24 cellular contexts compared by ENCODE assay signal in the genomic region with DNA sequence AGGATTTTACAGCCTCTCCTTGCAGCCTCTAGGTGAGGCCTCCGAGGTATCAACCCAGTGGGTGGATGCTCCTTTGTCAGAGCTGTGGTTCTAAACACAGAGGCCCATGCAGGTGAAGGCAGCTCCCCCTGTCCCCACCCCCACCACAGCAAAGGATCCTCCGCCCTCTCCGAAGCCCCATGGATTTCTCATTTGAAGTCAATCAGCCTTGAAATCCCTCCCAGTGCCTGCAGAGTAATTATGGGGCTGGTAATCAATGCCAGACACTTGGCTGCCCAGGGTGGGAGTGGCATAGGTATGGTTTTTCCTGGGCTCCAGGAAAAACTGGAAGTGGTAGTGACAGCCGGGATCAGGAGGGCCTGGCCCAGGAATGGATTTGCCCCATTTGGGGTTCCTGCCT.
DNase-seq lines count a peak whose midpoint lies in the region; ATAC-seq, FAIRE-seq and TF ChIP-seq lines count a peak whose summit lies in the region.
"Had no signal": no experiment of that assay in that cellular context is flagged by ENCODE, and none has a peak within 500 bp of the region (broad histone marks: within the 10 kb centered on the region; RNA-seq: fewer than 3 reads in every experiment).

No MANE protein-coding gene starts in this region.

- H3K27ac Mint-ChIP-seq in neural progenitor cell: no peak overlapping the region

- no peak for TF ChIP-seq CTCF in neural progenitor cell (IDR thresholded peaks at IDR 0.05)
- TF ChIP-seq CTCF in pancreas (IDR thresholded peaks at IDR 0.05): no peak

- H2AFZ ChIP-seq in neural progenitor cell (replicated peaks): no peak overlapping the region
- H2AFZ ChIP-seq: GM23248 had no signal

- ATAC-seq in pancreas: no peak
- ATAC-seq: K562 had no signal

- 47% methylated on average over 4 of the region's 4 CpGs for WGBS in pancreas, 2 donors

- peaks cover 6% of the 10 kb centered on the region for H3K27me3 Mint-ChIP-seq in neural progenitor cell (ENCODE audit: insufficient read depth, low read depth)

- no peaks in the 10 kb centered on the region for H3K36me3 Mint-ChIP-seq in neural progenitor cell
- H3K36me3 Mint-ChIP-seq: CD4-positive, alpha-beta memory T cell had no signal

- intact Hi-C loops in pancreas (cut with DNase I): no loop called here

- no peak overlapping the region for H3K4me3 Mint-ChIP-seq in neural progenitor cell
- H3K4me3 Mint-ChIP-seq: CD4-positive, alpha-beta memory T cell had no signal

- no peak overlapping the region for H3K4me3 ChIP-seq in neural progenitor cell
- H3K4me3 ChIP-seq in pancreas: no peak overlapping the region
- H3K4me3 ChIP-seq: GM23248, K562, SK-N-MC had no signal

- H4K20me1 ChIP-seq in neural progenitor cell (ENCODE audit: low read depth): no peaks in the 10 kb centered on the region

- peak; percentile 70 to 87 (median 79) for DNase-seq in NCI-H1417 (lab: John Stamatoyannopoulos, UW)
- DNase-seq in NCI-H146 (lab: John Stamatoyannopoulos, UW): peak; percentile 73
- peak; percentile 92 for DNase-seq in NCI-H345 treated with DMSO at 0.1 percent for 48 hours (lab: John Stamatoyannopoulos, UW; ENCODE audit: unreplicated experiment)
- DNase-seq in neural progenitor cell (ENCODE audit: low spot score): peak; percentile 68
- no peak for DNase-seq in DMS114 treated with DMSO at 0.1 percent for 48 hours (lab: John Stamatoyannopoulos, UW; ENCODE audit: unreplicated experiment)
- DNase-seq in activated CD8-positive, alpha-beta memory T cell treated with anti-CD3 and anti-CD28 coated beads, Interleukin-2, amount 50 U/mL, for 4 hours: no peak
- no peak for DNase-seq in pancreas
- DNase-seq: C1 segment of cervical spinal cord; CD4-positive, alpha-beta memory T cell; DMS 273 treated with DMSO at 0.1 percent for 48 hours; DMS79 treated with DMSO at 0.1 percent for 48 hours; GM23248; H7; Kasumi-1; NCI-H2029; NCI-H446 treated with DMSO at 0.1 percent for 48 hours; NCI-H526; SIG-M5 had no signal

- H3K9ac ChIP-seq in neural progenitor cell: no peak overlapping the region
- H3K9ac ChIP-seq: GM23248 had no signal

- no peaks in the 10 kb centered on the region for H3K9me3 Mint-ChIP-seq in neural progenitor cell

- FAIRE-seq in pancreas (lab: Jason Lieb, UNC): no peak
- FAIRE-seq: GM12892, GM19239, HTR-8/SVneo, K562, RCC 7860 had no signal

- H3K4me2 ChIP-seq in neural progenitor cell: peak overlapping the region; percentile 0

- no peaks in the 10 kb centered on the region for H3F3A ChIP-seq in neural progenitor cell (ENCODE audit: low read depth)

- H3K27ac ChIP-seq in neural progenitor cell (no peak overlapping the region), pancreas (no peak overlapping the region)
- H3K27ac ChIP-seq: GM23248, SK-N-MC had no signal

- no peaks in the 10 kb centered on the region for H3K79me2 ChIP-seq in neural progenitor cell (ENCODE audit: low read depth)

- H3K27me3 ChIP-seq in neural progenitor cell: peaks cover 37% of the 10 kb centered on the region
- H3K27me3 ChIP-seq in pancreas: no peaks in the 10 kb centered on the region

- peaks cover 11% of the 10 kb centered on the region for H3K4me1 ChIP-seq in neural progenitor cell
- no peaks in the 10 kb centered on the region for H3K4me1 ChIP-seq in pancreas

- no peaks in the 10 kb centered on the region for H3K9me3 ChIP-seq in neural progenitor cell (ENCODE audit: low read depth)
- H3K9me3 ChIP-seq in pancreas: no peaks in the 10 kb centered on the region

- H3K36me3 ChIP-seq in neural progenitor cell (no peaks in the 10 kb centered on the region), pancreas (no peaks in the 10 kb centered on the region)

- no peaks in the 10 kb centered on the region for H3K4me1 Mint-ChIP-seq in neural progenitor cell

Comparison
In these comparisons a context has a peak if more than half of its experiments do, and no peak if none do; other contexts are left out.
1. DNase-seq: peak in NCI-H1417 (3 of 3), NCI-H146 (single experiment), NCI-H345 treated with DMSO at 0.1 percent for 48 hours (single experiment) and neural progenitor cell (single experiment); none in DMS114 treated with DMSO at 0.1 percent for 48 hours (single experiment), activated CD8-positive, alpha-beta memory T cell treated with anti-CD3 and anti-CD28 coated beads, Interleukin-2, amount 50 U/mL, for 4 hours (single experiment) and pancreas (0 of 6).